Comparison of ENCODE assay signal across 27 cellular contexts in genomic region chr1:192776206-192776605, GRCh38. TPM values are rescaled to one million over a fixed set of nuclear protein-coding genes. Genes with fewer than 3 reads are reported as not detected.
DNase-seq lines count a peak whose midpoint lies in the region; FAIRE-seq and TF ChIP-seq lines count a peak whose summit lies in the region.
"Had no signal": no experiment of that assay in that cellular context is flagged by ENCODE, and none has a peak within 500 bp of the region (broad histone marks: within the 10 kb centered on the region; RNA-seq: fewer than 3 reads in every experiment).

No MANE protein-coding gene starts in this region.

- H4K91ac ChIP-seq in neuronal stem cell (ENCODE audit: low read depth, low read length, poor library complexity) = no peak overlapping the region

- no peaks in the 10 kb centered on the region for H3K9me3 ChIP-seq in neuronal stem cell (replicated peaks in 1 of 2; ENCODE audit: control insufficient read depth in 2 of 2, insufficient read depth in 1 of 2, low read depth in 1 of 2, low read length in 2 of 2)
- H3K9me3 ChIP-seq: A549, BE2C, BLaER1, Caco-2 had no signal

- H2BK120ac ChIP-seq in neuronal stem cell (ENCODE audit: low read depth, low read length) = no peak overlapping the region

- H3K18ac ChIP-seq in neuronal stem cell (ENCODE audit: low read length) = no peak overlapping the region

- H3K79me1 ChIP-seq in neuronal stem cell (ENCODE audit: low read depth, low read length) = no peaks in the 10 kb centered on the region

- H3K27ac ChIP-seq in neuronal stem cell (replicated peaks; ENCODE audit: low read length) = no peak overlapping the region
- H3K27ac ChIP-seq: 22Rv1; A549; BLaER1; BLaER1 treated with 17β-estradiol and CSF1 and Interleukin-3, amounts not matched to agents 10 nM and 100 nM; C4-2B had no signal

- peak; percentile 56 for FAIRE-seq in D721Med (lab: Jason Lieb, UNC)
- FAIRE-seq: A549 had no signal

- no peak overlapping the region for H2BK12ac ChIP-seq in neuronal stem cell (ENCODE audit: low read length)

- no peaks in the 10 kb centered on the region for H3K27me3 ChIP-seq in neuronal stem cell (ENCODE audit: control insufficient read depth in 3 of 3, insufficient read depth in 3 of 3, low read depth in 1 of 3, low read length in 3 of 3)
- H3K27me3 ChIP-seq: BE2C; BLaER1; BLaER1 treated with 17β-estradiol and CSF1 and Interleukin-3, amounts not matched to agents 10 nM and 100 nM had no signal

- H3K4me1 ChIP-seq in neuronal stem cell (ENCODE audit: control insufficient read depth in 2 of 2, insufficient read depth in 1 of 2, low read depth in 1 of 2, low read length in 2 of 2) = no peaks in the 10 kb centered on the region
- H3K4me1 ChIP-seq: A549; BE2C; BLaER1; BLaER1 treated with 17β-estradiol and CSF1 and Interleukin-3, amounts not matched to agents 10 nM and 100 nM; Caco-2 had no signal

- no peak overlapping the region for H4K8ac ChIP-seq in neuronal stem cell (ENCODE audit: low read depth, low read length)

- no peak overlapping the region for H3K23ac ChIP-seq in neuronal stem cell (ENCODE audit: low read depth, low read length, poor library complexity)

- H3K4me2 ChIP-seq in neuronal stem cell (ENCODE audit: insufficient read depth, low read length, poor library complexity, severe bottlenecking) = no peak overlapping the region
- H3K4me2 ChIP-seq: A549; BLaER1; BLaER1 treated with 17β-estradiol and CSF1 and Interleukin-3, amounts not matched to agents 10 nM and 100 nM had no signal

- no CpG with 5 or more reads among the region's 4 CpGs for WGBS in neuronal stem cell (ENCODE audit: extremely low coverage in 2 of 2, insufficient read length in 2 of 2, insufficient replicate concordance in 1 of 2), 2 donors

- H3K4ac ChIP-seq in neuronal stem cell (ENCODE audit: low read length) = no peak overlapping the region

- no peak overlapping the region for H2BK15ac ChIP-seq in neuronal stem cell (ENCODE audit: low read length)

- no peaks in the 10 kb centered on the region for H3K36me3 ChIP-seq in neuronal stem cell (replicated peaks in 1 of 2; ENCODE audit: control insufficient read depth in 2 of 2, insufficient read depth in 2 of 2, low read length in 2 of 2)
- H3K36me3 ChIP-seq: BE2C; BLaER1; BLaER1 treated with 17β-estradiol and CSF1 and Interleukin-3, amounts not matched to agents 10 nM and 100 nM had no signal

- no peak for TF ChIP-seq CTCF in D721Med (IDR thresholded peaks at IDR 0.05; ENCODE audit: insufficient read depth, missing control alignments)

- no peak overlapping the region for H3K9ac ChIP-seq in neuronal stem cell (ENCODE audit: low read depth, low read length, poor library complexity)
- H3K9ac ChIP-seq: BLaER1; BLaER1 treated with 17β-estradiol and CSF1 and Interleukin-3, amounts not matched to agents 10 nM and 100 nM had no signal

- no peak overlapping the region for H2BK5ac ChIP-seq in neuronal stem cell (ENCODE audit: low read length)

- DNase-seq in D721Med (ENCODE audit: insufficient read length, low spot score) = no peak
- DNase-seq in neuronal stem cell (ENCODE audit: low spot score) = no peak
- DNase-seq: 8988T; ACHN; AML-193; BE2C; C1 segment of cervical spinal cord; Caco-2; Calu3; CD4-positive, alpha-beta memory T cell; CD4-positive, alpha-beta T cell; CD4-positive, CD25-positive, alpha-beta regulatory T cell; CD8-positive, alpha-beta memory T cell; CD8-positive, alpha-beta T cell; COR-L47; DMS 273 treated with DMSO at 0.1 percent for 48 hours; DMS153; DMS53; DMS79; DMS79 treated with DMSO at 0.1 percent for 48 hours; DND-41; EL had no signal

- H2AFZ ChIP-seq in neuronal stem cell (ENCODE audit: low read length) = no peak overlapping the region

- no peak overlapping the region for H3K4me3 ChIP-seq in neuronal stem cell (ENCODE audit: low read length in 2 of 2)
- H3K4me3 ChIP-seq: A549; BLaER1; BLaER1 treated with 17β-estradiol and CSF1 and Interleukin-3, amounts not matched to agents 10 nM and 100 nM had no signal

- no peak overlapping the region for H3K14ac ChIP-seq in neuronal stem cell (ENCODE audit: low read length)

- no peak overlapping the region for H2AK5ac ChIP-seq in neuronal stem cell (ENCODE audit: low read depth, low read length)

RNA-seq across cellular contexts. Expression of gene RGS2, which starts 32.6 kb away (rescaled TPM):
- 15.3 TPM for polyA plus RNA-seq in neuronal stem cell (2013, experiment 1 of 2)
- 15.3 TPM for polyA plus RNA-seq in neuronal stem cell (2013, experiment 2 of 2)
